ENCODE assay signal across 9 cellular contexts in the genomic region with DNA sequence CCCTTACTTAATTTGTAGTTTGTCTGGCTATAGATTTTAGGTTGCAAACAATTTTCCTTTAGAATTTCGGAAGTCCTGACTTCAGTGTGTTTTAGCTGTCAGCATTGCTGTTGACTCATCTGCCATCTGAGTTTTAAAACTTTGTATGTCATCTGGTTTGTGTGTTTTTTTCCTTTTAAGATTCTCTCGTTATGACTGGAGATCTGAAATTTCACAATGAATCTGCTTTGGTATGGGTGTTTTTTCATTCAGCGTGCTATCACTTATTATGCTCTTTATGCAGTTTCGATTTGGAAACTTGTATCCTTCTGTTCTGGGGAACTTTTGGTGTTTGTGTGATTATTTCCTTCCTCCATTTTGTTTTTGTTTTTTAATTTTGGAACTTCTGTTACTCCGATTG. TPM values are rescaled to one million over a fixed set of nuclear protein-coding genes. Genes with fewer than 3 reads are reported as not detected.
DNase-seq lines count a peak whose midpoint lies in the region; ATAC-seq and TF ChIP-seq lines count a peak whose summit lies in the region.
"Had no signal": no experiment of that assay in that cellular context is flagged by ENCODE, and none has a peak within 500 bp of the region (broad histone marks: within the 10 kb centered on the region; RNA-seq: fewer than 3 reads in every experiment).

No MANE protein-coding gene starts in this region.

- ATAC-seq in activated naive CD4-positive, alpha-beta T cell treated with anti-CD3 and anti-CD28 coated beads, Interleukin-2, amount 50 U/mL, for 72 hours: peak; percentile 69 to 96
- ATAC-seq in GM21619 (IDR thresholded peaks at IDR 0.05; ENCODE audit: unreplicated experiment) (peak; percentile 76), HG03575 (IDR thresholded peaks at IDR 0.05; ENCODE audit: extremely low read depth, insufficient number of reproducible peaks, low FRiP score, unreplicated experiment) (peak; percentile 73)
- ATAC-seq in stimulated activated naive CD8-positive, alpha-beta T cell treated with anti-CD3 and anti-CD28 coated beads, Interleukin-15, Interleukin-2, amounts not matched to agents 100 U/mL and 50 U/mL, for 24 hours: peak; percentile 81

- no peaks in the 10 kb centered on the region for H3K9me3 ChIP-seq in adrenal gland (replicated peaks in 1 of 3)

- WGBS in adrenal gland, 4 donors: 73 to 89% (median 78%) methylated on average over 5 of the region's 5 CpGs

- CTCF ChIA-PET in activated naive CD4-positive, alpha-beta T cell treated with anti-CD3 and anti-CD28 coated beads, Interleukin-2, amount 10 ng/mL, durations not matched to agents 7 days and 5 days (lab: Charles Lee): interaction anchor here (1.0 kb wide), 1 partner anchor 16 kb away, joined by 3 read pairs; no protein-coding TSS in a partner anchor

- no peaks in the 10 kb centered on the region for H3K4me1 ChIP-seq in adrenal gland (replicated peaks in 1 of 2)

- H3K36me3 Mint-ChIP-seq in activated naive CD4-positive, alpha-beta T cell treated with anti-CD3 and anti-CD28 coated beads, Interleukin-2, amount 50 U/mL, for 72 hours: peaks cover 5 to 15% of the 10 kb centered on the region in 2 donors
- H3K36me3 Mint-ChIP-seq in activated naive CD4-positive, alpha-beta T cell treated with anti-CD3 and anti-CD28 coated beads, Interleukin-2, amount 10 ng/mL, durations not matched to agents 7 days and 5 days: no peaks in the 10 kb centered on the region

- TF ChIP-seq CTCF in adrenal gland (IDR thresholded peaks at IDR 0.05): no peak

- intact Hi-C loops in adrenal gland (cut with DNase I): no loop called here

- no peak overlapping the region for H3K27ac Mint-ChIP-seq in activated naive CD4-positive, alpha-beta T cell treated with anti-CD3 and anti-CD28 coated beads, Interleukin-2, amount 50 U/mL, for 72 hours
- H3K27ac Mint-ChIP-seq in activated naive CD4-positive, alpha-beta T cell treated with anti-CD3 and anti-CD28 coated beads, Interleukin-2, amount 10 ng/mL, durations not matched to agents 7 days and 5 days: no peak overlapping the region

- no peaks in the 10 kb centered on the region for H3K36me3 ChIP-seq in adrenal gland (replicated peaks in 1 of 2)

- H3K27me3 Mint-ChIP-seq in activated naive CD4-positive, alpha-beta T cell treated with anti-CD3 and anti-CD28 coated beads, Interleukin-2, amount 10 ng/mL, durations not matched to agents 7 days and 5 days: no peaks in the 10 kb centered on the region

- peaks cover 8% of the 10 kb centered on the region for H3K4me1 Mint-ChIP-seq in activated naive CD4-positive, alpha-beta T cell treated with anti-CD3 and anti-CD28 coated beads, Interleukin-2, amount 10 ng/mL, durations not matched to agents 7 days and 5 days

- H3K9me3 Mint-ChIP-seq in activated naive CD4-positive, alpha-beta T cell treated with anti-CD3 and anti-CD28 coated beads, Interleukin-2, amount 50 U/mL, for 72 hours: peaks cover 4 to 19% of the 10 kb centered on the region in 2 donors
- peaks cover 4% of the 10 kb centered on the region for H3K9me3 Mint-ChIP-seq in activated naive CD4-positive, alpha-beta T cell treated with anti-CD3 and anti-CD28 coated beads, Interleukin-2, amount 10 ng/mL, durations not matched to agents 7 days and 5 days

- H3K27me3 ChIP-seq in adrenal gland: no peaks in the 10 kb centered on the region

- no peak for DNase-seq in activated naive CD4-positive, alpha-beta T cell treated with anti-CD3 and anti-CD28 coated beads, Interleukin-2, amount 50 U/mL, for 72 hours (ENCODE audit: low spot score in 2 of 2)
- no peak for DNase-seq in activated naive CD4-positive, alpha-beta T cell treated with anti-CD3 and anti-CD28 coated beads, Interleukin-2, amount 10 ng/mL, durations not matched to agents 7 days and 5 days
- DNase-seq in stimulated activated naive CD8-positive, alpha-beta T cell treated with anti-CD3 and anti-CD28 coated beads, Interleukin-15, Interleukin-2, amounts not matched to agents 100 U/mL and 50 U/mL, for 24 hours: no peak
- no peak for DNase-seq in adrenal gland
- no peak for DNase-seq in dermis blood vessel endothelial cell
- DNase-seq in stimulated activated CD4-positive, alpha-beta T cell treated with anti-CD3 and anti-CD28 coated beads, Interleukin-2, amount 100 ng/mL, for 48 hours: no peak
- DNase-seq: NCI-H526 treated with DMSO at 0.1 percent for 48 hours had no signal

- H3K27ac ChIP-seq in adrenal gland: no peak overlapping the region

- no peak overlapping the region for H3K4me3 ChIP-seq in adrenal gland

- H3K4me3 Mint-ChIP-seq in activated naive CD4-positive, alpha-beta T cell treated with anti-CD3 and anti-CD28 coated beads, Interleukin-2, amount 10 ng/mL, durations not matched to agents 7 days and 5 days: no peak overlapping the region

- no peak for TF ChIP-seq POLR2A in adrenal gland (IDR thresholded peaks at IDR 0.05)

RNA-seq across cellular contexts. Expression of gene ZNF280D, which starts 53.7 kb away (rescaled TPM):
- 10 to 100 TPM in 1 of 2 donors, 1 to 10 TPM in 1; 6.7 to 17.6 TPM for total RNA-seq in activated naive CD4-positive, alpha-beta T cell treated with anti-CD3 and anti-CD28 coated beads, Interleukin-2, amount 50 U/mL, for 72 hours
- 10 to 100 TPM; 16.9 to 67.5 (median 49.8) TPM for total RNA-seq in adrenal gland
- 10 to 100 TPM; 21.6 to 43.0 (median 27.3) TPM for polyA plus RNA-seq in adrenal gland
- 25.7 and 37.9 TPM in 2 replicates for total RNA-seq in dermis blood vessel endothelial cell
